34 cellular contexts compared by ENCODE assay signal in the genomic region with DNA sequence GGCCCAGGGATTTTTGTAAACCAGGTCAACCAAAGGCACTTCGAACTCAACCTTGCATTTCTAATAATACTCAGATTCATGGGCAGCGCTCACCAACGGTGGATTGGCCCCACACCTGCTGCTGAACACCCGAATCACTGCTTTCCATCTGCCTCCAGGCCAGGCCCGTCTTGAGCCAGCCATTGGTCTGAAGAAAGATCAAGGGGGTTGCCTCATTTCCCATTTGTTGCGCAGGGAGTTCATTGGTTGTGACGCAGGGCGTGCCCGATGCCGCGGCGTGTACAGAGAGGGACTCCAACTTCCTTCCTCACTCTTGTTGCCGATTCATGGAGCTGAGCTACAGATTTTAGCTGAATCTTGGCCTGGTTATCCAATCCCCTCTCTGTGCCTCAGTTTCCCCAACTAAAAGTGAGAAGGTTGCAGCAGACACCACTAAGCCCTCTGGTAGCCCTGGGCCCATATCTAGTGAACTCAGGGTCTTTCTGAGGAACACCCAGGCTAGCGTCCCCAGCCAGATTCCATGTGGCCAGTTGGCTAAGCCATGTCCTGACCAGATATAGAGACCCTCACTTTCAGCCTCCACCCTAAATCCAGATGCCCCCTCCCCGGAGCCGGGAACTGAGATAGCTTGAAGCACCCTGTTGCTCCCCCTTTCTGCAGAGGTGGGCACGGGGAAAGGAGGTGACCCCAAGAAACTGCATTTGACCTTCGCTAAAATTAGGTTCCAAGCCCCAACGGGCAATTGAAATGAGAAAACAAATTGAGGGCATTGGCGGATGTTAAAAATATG.
DNase-seq lines count a peak whose midpoint lies in the region; ATAC-seq and TF ChIP-seq lines count a peak whose summit lies in the region.
"Had no signal": no experiment of that assay in that cellular context is flagged by ENCODE, and none has a peak within 500 bp of the region (broad histone marks: within the 10 kb centered on the region; RNA-seq: fewer than 3 reads in every experiment).

No MANE protein-coding gene starts in this region.

- POLR2A ChIA-PET in IMR-90 (lab: Charles Lee; ENCODE audit: unreplicated experiment): no interaction called here

- TF ChIP-seq CTCF in CD14-positive monocyte (IDR thresholded peaks at IDR 0.05): no peak
- no peak for TF ChIP-seq CTCF in IMR-90 (conservative IDR thresholded peaks at IDR 0.05; ENCODE audit: low read depth, low read length)

- H3K4me1 Mint-ChIP-seq in CD14-positive monocyte: peaks cover 9% of the 10 kb centered on the region
- H3K4me1 Mint-ChIP-seq: activated CD4-positive, alpha-beta memory T cell treated with anti-CD3 and anti-CD28 coated beads, Interleukin-2, amount 10 ng/mL, durations not matched to agents 7 days and 5 days; activated naive CD8-positive, alpha-beta T cell treated with anti-CD3 and anti-CD28 coated beads for 36 hours; activated T-helper 17 cell treated with anti-CD3 and anti-CD28 coated beads, Interleukin-2, amount 50 U/mL, for 72 hours; stimulated activated naive CD8-positive, alpha-beta T cell treated with anti-CD3 and anti-CD28 coated beads, Interleukin-15, amount 100 ng/mL, for 72 hours had no signal

- H3K23ac ChIP-seq in IMR-90 (ENCODE audit: low read depth, low read length): no peak overlapping the region

- no peak overlapping the region for H4K91ac ChIP-seq in IMR-90 (ENCODE audit: insufficient read depth, low read depth, low read length)

- H3K27ac ChIP-seq in IMR-90 (ENCODE audit: insufficient read depth, low read length): no peak overlapping the region
- H3K27ac ChIP-seq: ascending aorta; BLaER1 treated with 17β-estradiol and CSF1 and Interleukin-3, amounts not matched to agents 10 nM and 100 nM; esophagus muscularis mucosa; HL-60; KMS-11; parathyroid adenoma; right atrium auricular region had no signal

- no peak overlapping the region for H2BK20ac ChIP-seq in IMR-90 (ENCODE audit: low read depth, low read length)

- H3K4me3 Mint-ChIP-seq in CD14-positive monocyte: peak overlapping the region in 1 of 2 donors; percentile 51
- H3K4me3 Mint-ChIP-seq: activated CD4-positive, alpha-beta memory T cell treated with anti-CD3 and anti-CD28 coated beads, Interleukin-2, amount 10 ng/mL, durations not matched to agents 7 days and 5 days; activated naive CD8-positive, alpha-beta T cell treated with anti-CD3 and anti-CD28 coated beads for 36 hours; activated T-helper 17 cell treated with anti-CD3 and anti-CD28 coated beads, Interleukin-2, amount 50 U/mL, for 72 hours; stimulated activated naive CD8-positive, alpha-beta T cell treated with anti-CD3 and anti-CD28 coated beads, Interleukin-15, amount 100 ng/mL, for 72 hours had no signal

- H3K9me1 ChIP-seq in IMR-90 (ENCODE audit: insufficient read depth, low read length): no peaks in the 10 kb centered on the region

- no peaks in the 10 kb centered on the region for H3K79me1 ChIP-seq in IMR-90 (ENCODE audit: low read depth in 1 of 2, low read length in 2 of 2)

- no peaks in the 10 kb centered on the region for H3K36me3 ChIP-seq in IMR-90 (ENCODE audit: control insufficient read depth, insufficient read depth, low read length)
- H3K36me3 ChIP-seq: ascending aorta; BLaER1 treated with 17β-estradiol and CSF1 and Interleukin-3, amounts not matched to agents 10 nM and 100 nM; esophagus muscularis mucosa; MG63; right atrium auricular region had no signal

- 88% methylated on average over 5 of the region's 20 CpGs; no CpG with 5 or more reads in 1 of the 2 experiments for WGBS in IMR-90 (ENCODE audit: extremely low coverage in 2 of 2, insufficient read length in 1 of 2), 2 experiments

- CTCF ChIA-PET in IMR-90 (lab: Yijun Ruan, JAX): no interaction called here

- H2BK15ac ChIP-seq in IMR-90 (ENCODE audit: low read depth, low read length): no peak overlapping the region

- H3K9ac ChIP-seq in IMR-90 (ENCODE audit: low read depth, low read length): no peak overlapping the region
- H3K9ac ChIP-seq: BLaER1 treated with 17β-estradiol and CSF1 and Interleukin-3, amounts not matched to agents 10 nM and 100 nM; KMS-11; parathyroid adenoma had no signal

- in situ Hi-C loops in IMR-90 (cut with MboI; ENCODE audit: low sequenced_read_pairs): no loop called here

- TF ChIP-seq RAD21 in IMR-90 (IDR thresholded peaks at IDR 0.05; ENCODE audit: low read length): no peak

- ATAC-seq in IMR-90 (ENCODE audit: low read depth) (no peak), HG03196 (IDR thresholded peaks at IDR 0.05; ENCODE audit: unreplicated experiment) (no peak), esophagus mucosa (no peak)
- ATAC-seq: activated T-helper 17 cell treated with anti-CD3 and anti-CD28 coated beads, Interleukin-2, amount 50 U/mL, for 72 hours; mucosa of descending colon; Panc1; stimulated activated naive CD8-positive, alpha-beta T cell treated with anti-CD3 and anti-CD28 coated beads, Interleukin-15, amount 100 ng/mL, for 72 hours had no signal

- DNase-seq in CD14-positive monocyte (ENCODE audit: low spot score): peak; percentile 75
- DNase-seq in IMR-90: no peak
- peak; percentile 28 for DNase-seq in islet precursor cell
- DNase-seq in posterior vena cava (ENCODE audit: low spot score): peak; percentile 80
- DNase-seq in DMS153 treated with DMSO at 0.1 percent for 48 hours (lab: John Stamatoyannopoulos, UW; ENCODE audit: unreplicated experiment): no peak
- DNase-seq: activated CD4-positive, alpha-beta memory T cell treated with anti-CD3 and anti-CD28 coated beads, Interleukin-2, amount 10 ng/mL, durations not matched to agents 7 days and 5 days; activated naive CD8-positive, alpha-beta T cell treated with anti-CD3 and anti-CD28 coated beads for 36 hours; cortex of kidney; foreskin fibroblast; HCEC 1CT; head of caudate nucleus; mammary epithelial cell; MG63; NCI-H1417 treated with DMSO at 0.1 percent for 48 hours; NCI-H2029 treated with DMSO at 0.1 percent for 48 hours; NCI-H526; NK-92 treated with Interleukin-12 subunit alpha and Interleukin-12 subunit beta, amount 100 ng/mL, for 24 hours; SHP77 treated with DMSO at 0.1 percent for 48 hours; stimulated activated CD4-positive, alpha-beta T cell treated with anti-CD3 and anti-CD28 coated beads, Interleukin-12 subunit alpha, Interleukin-12 subunit beta, amount 100 ng/mL, for 4 hours; stimulated activated CD4-positive, alpha-beta T cell treated with anti-CD3 and anti-CD28 coated beads, Interleukin-2, amount 100 ng/mL, for 48 hours; stimulated activated naive CD8-positive, alpha-beta T cell treated with anti-CD3 and anti-CD28 coated beads, Interleukin-15, amount 100 ng/mL, for 72 hours had no signal

- no peak for TF ChIP-seq POLR2A in IMR-90 (IDR thresholded peaks at IDR 0.05; ENCODE audit: low read depth, low read length)

- H3K27me3 ChIP-seq in IMR-90 (ENCODE audit: control insufficient read depth, insufficient read depth, low read length): peaks cover 36% of the 10 kb centered on the region
- H3K27me3 ChIP-seq: ascending aorta, MG63, right atrium auricular region had no signal

- no peak overlapping the region for H2BK120ac ChIP-seq in IMR-90 (ENCODE audit: low read depth, low read length)

- H2AFZ ChIP-seq in IMR-90 (replicated peaks; ENCODE audit: low read length, poor library complexity): no peak overlapping the region
- H2AFZ ChIP-seq: parathyroid adenoma had no signal

- H2BK5ac ChIP-seq in IMR-90 (ENCODE audit: low read depth, low read length, poor library complexity, severe bottlenecking): no peak overlapping the region

- H4K20me1 ChIP-seq in IMR-90 (ENCODE audit: insufficient read depth, low read length): no peaks in the 10 kb centered on the region

- H3K9me3 ChIP-seq in IMR-90 (ENCODE audit: control insufficient read depth, insufficient read depth, low read length): no peaks in the 10 kb centered on the region
- H3K9me3 ChIP-seq: ascending aorta; BLaER1 treated with 17β-estradiol and CSF1 and Interleukin-3, amounts not matched to agents 10 nM and 100 nM; Caco-2; esophagus muscularis mucosa; MG63; mucosa of descending colon; right atrium auricular region had no signal

- dilution Hi-C loops in IMR-90 (cut with HindIII; ENCODE audit: low sequenced_read_pairs, unreplicated experiment): no loop called here

- no peak overlapping the region for H3K4ac ChIP-seq in IMR-90 (ENCODE audit: low read depth, low read length)

- peaks cover 3 to 14% (median 5%) of the 10 kb centered on the region in 3 donors for H3K27me3 Mint-ChIP-seq in CD14-positive monocyte (ENCODE audit: low read depth in 3 of 3)
- H3K27me3 Mint-ChIP-seq: activated CD4-positive, alpha-beta memory T cell treated with anti-CD3 and anti-CD28 coated beads, Interleukin-2, amount 10 ng/mL, durations not matched to agents 7 days and 5 days; activated naive CD8-positive, alpha-beta T cell treated with anti-CD3 and anti-CD28 coated beads for 36 hours; activated T-helper 17 cell treated with anti-CD3 and anti-CD28 coated beads, Interleukin-2, amount 50 U/mL, for 72 hours; stimulated activated naive CD8-positive, alpha-beta T cell treated with anti-CD3 and anti-CD28 coated beads, Interleukin-15, amount 100 ng/mL, for 72 hours had no signal

- peaks cover 0 to 2% (median 0%) of the 10 kb centered on the region in 7 donors for H3K9me3 Mint-ChIP-seq in CD14-positive monocyte
- H3K9me3 Mint-ChIP-seq: activated CD4-positive, alpha-beta memory T cell treated with anti-CD3 and anti-CD28 coated beads, Interleukin-2, amount 10 ng/mL, durations not matched to agents 7 days and 5 days; activated naive CD8-positive, alpha-beta T cell treated with anti-CD3 and anti-CD28 coated beads for 36 hours; activated T-helper 17 cell treated with anti-CD3 and anti-CD28 coated beads, Interleukin-2, amount 50 U/mL, for 72 hours; stimulated activated naive CD8-positive, alpha-beta T cell treated with anti-CD3 and anti-CD28 coated beads, Interleukin-15, amount 100 ng/mL, for 72 hours had no signal

- H4K8ac ChIP-seq in IMR-90 (ENCODE audit: low read depth in 2 of 2, low read length in 2 of 2): no peak overlapping the region

- no peak overlapping the region for H3K56ac ChIP-seq in IMR-90 (ENCODE audit: extremely low read depth, insufficient read depth, low read length)

- H3K4me2 ChIP-seq in IMR-90 (ENCODE audit: low read depth, low read length): no peak overlapping the region
- H3K4me2 ChIP-seq: BLaER1 treated with 17β-estradiol and CSF1 and Interleukin-3, amounts not matched to agents 10 nM and 100 nM; KMS-11 had no signal

- H2AK9ac ChIP-seq in IMR-90 (replicated peaks; ENCODE audit: low read depth, low read length, poor library complexity): peak overlapping the region; percentile 65

- no peak overlapping the region for H4K5ac ChIP-seq in IMR-90 (ENCODE audit: low read depth, low read length)

- no peak overlapping the region for H2AK5ac ChIP-seq in IMR-90 (ENCODE audit: low read depth, low read length)

- peak overlapping the region; percentile 72 to 93 (median 80) for H3K27ac Mint-ChIP-seq in CD14-positive monocyte
- H3K27ac Mint-ChIP-seq: activated CD4-positive, alpha-beta memory T cell treated with anti-CD3 and anti-CD28 coated beads, Interleukin-2, amount 10 ng/mL, durations not matched to agents 7 days and 5 days; activated naive CD8-positive, alpha-beta T cell treated with anti-CD3 and anti-CD28 coated beads for 36 hours; activated T-helper 17 cell treated with anti-CD3 and anti-CD28 coated beads, Interleukin-2, amount 50 U/mL, for 72 hours had no signal

- no peaks in the 10 kb centered on the region for H3K4me1 ChIP-seq in IMR-90 (ENCODE audit: control insufficient read depth, insufficient read depth, low read length)
- H3K4me1 ChIP-seq: ascending aorta, Caco-2, parathyroid adenoma, right atrium auricular region had no signal

- no TSS peak for BruUV-seq in IMR-90 (replicated peaks; lab: Mats Ljungman, UMichigan)

- H3K14ac ChIP-seq in IMR-90 (replicated peaks; ENCODE audit: low read depth, low read length): no peak overlapping the region

- H3K36me3 Mint-ChIP-seq in CD14-positive monocyte: peaks cover 0 to 3% of the 10 kb centered on the region in 2 donors
- H3K36me3 Mint-ChIP-seq: activated naive CD8-positive, alpha-beta T cell treated with anti-CD3 and anti-CD28 coated beads for 36 hours had no signal

- intact Hi-C loops in CD14-positive monocyte (cut with micrococcal nuclease) (no loop called here), IMR-90 (cut with micrococcal nuclease) (no loop called here), posterior vena cava (cut with DNase I) (no loop called here)

- no peak overlapping the region for H3K4me3 ChIP-seq in IMR-90 (ENCODE audit: insufficient read depth, low read depth, low read length)
- H3K4me3 ChIP-seq: ascending aorta; BLaER1 treated with 17β-estradiol and CSF1 and Interleukin-3, amounts not matched to agents 10 nM and 100 nM; esophagus muscularis mucosa; MG63; mucosa of descending colon; right atrium auricular region had no signal

- no peak overlapping the region for H3K18ac ChIP-seq in IMR-90 (ENCODE audit: low read depth, low read length)

Comparison
In these comparisons a context has a peak if more than half of its experiments do, and no peak if none do; other contexts are left out.
1. DNase-seq: peak in CD14-positive monocyte (single experiment), islet precursor cell (single experiment) and posterior vena cava (single experiment); none in IMR-90 (single experiment) and DMS153 treated with DMSO at 0.1 percent for 48 hours (single experiment).